In the genomic region with DNA sequence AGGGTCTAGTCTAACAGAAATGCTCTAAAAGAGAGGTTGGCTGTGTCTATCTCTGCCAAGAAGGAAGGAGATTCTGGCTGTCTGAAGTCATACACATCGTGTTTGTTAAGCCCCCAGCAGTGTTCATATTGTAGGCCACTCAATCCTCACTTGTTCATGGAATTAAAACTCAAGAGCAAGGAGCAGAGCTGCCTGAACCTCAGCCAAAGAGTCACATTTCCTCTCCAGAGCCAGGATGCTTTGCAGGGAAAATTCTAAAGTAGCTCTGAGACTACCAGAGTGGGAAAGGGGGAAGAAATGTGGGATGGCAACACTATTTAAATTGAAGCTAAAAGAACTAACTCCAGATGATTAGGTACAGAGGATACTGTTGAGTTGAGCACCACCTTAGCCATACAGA, we compare ENCODE assay signal across 21 cellular contexts.
DNase-seq lines count a peak whose midpoint lies in the region; ATAC-seq and TF ChIP-seq lines count a peak whose summit lies in the region.
"Had no signal": no experiment of that assay in that cellular context is flagged by ENCODE, and none has a peak within 500 bp of the region (broad histone marks: within the 10 kb centered on the region; RNA-seq: fewer than 3 reads in every experiment).

No MANE protein-coding gene starts in this region.

- no peak overlapping the region for H3K4me3 Mint-ChIP-seq in nephron progenitor cell
- no peak overlapping the region for H3K4me3 Mint-ChIP-seq in activated naive CD4-positive, alpha-beta T cell treated with anti-CD3 and anti-CD28 coated beads, Interleukin-2, amount 10 ng/mL, durations not matched to agents 7 days and 5 days

- CTCF ChIA-PET in HEK293 (lab: Yijun Ruan, JAX), result interaction anchor here (0.7 kb wide), 1 partner anchor 389 kb away, joined by 3 read pairs; no protein-coding TSS in a partner anchor
- CTCF ChIA-PET in activated naive CD4-positive, alpha-beta T cell treated with anti-CD3 and anti-CD28 coated beads, Interleukin-2, amount 10 ng/mL, durations not matched to agents 7 days and 5 days (lab: Charles Lee), result interaction anchor here (0.6 to 1.0 kb wide), 3 partner anchors 10 to 72 kb away, joined by 3 to 5 read pairs (median 3); no protein-coding TSS in a partner anchor

- H3K4me1 Mint-ChIP-seq in nephron progenitor cell, result peaks cover 55% of the 10 kb centered on the region
- H3K4me1 Mint-ChIP-seq in activated naive CD4-positive, alpha-beta T cell treated with anti-CD3 and anti-CD28 coated beads, Interleukin-2, amount 10 ng/mL, durations not matched to agents 7 days and 5 days, result peaks cover 26% of the 10 kb centered on the region

- no peaks in the 10 kb centered on the region for H3K36me3 Mint-ChIP-seq in nephron progenitor cell (ENCODE audit: low read depth)
- no peaks in the 10 kb centered on the region for H3K36me3 Mint-ChIP-seq in activated naive CD4-positive, alpha-beta T cell treated with anti-CD3 and anti-CD28 coated beads, Interleukin-2, amount 10 ng/mL, durations not matched to agents 7 days and 5 days

- no peaks in the 10 kb centered on the region for H3K9me3 ChIP-seq in HEK293 (ENCODE audit: control insufficient read depth, insufficient read depth, low read depth, low read length)

- H3K4me1 ChIP-seq in HEK293 (ENCODE audit: control insufficient read depth, insufficient read depth, low read length), result no peaks in the 10 kb centered on the region

- H3K27me3 Mint-ChIP-seq in nephron progenitor cell (ENCODE audit: low read depth, poor library complexity), result peaks cover 4% of the 10 kb centered on the region
- H3K27me3 Mint-ChIP-seq in activated naive CD4-positive, alpha-beta T cell treated with anti-CD3 and anti-CD28 coated beads, Interleukin-2, amount 10 ng/mL, durations not matched to agents 7 days and 5 days, result peaks cover 3% of the 10 kb centered on the region

- no peaks in the 10 kb centered on the region for H3K9me3 Mint-ChIP-seq in nephron progenitor cell
- H3K9me3 Mint-ChIP-seq in activated naive CD4-positive, alpha-beta T cell treated with anti-CD3 and anti-CD28 coated beads, Interleukin-2, amount 10 ng/mL, durations not matched to agents 7 days and 5 days, result peaks cover 2% of the 10 kb centered on the region

- POLR2A ChIA-PET in HEK293 (lab: Yijun Ruan, JAX), result no interaction called here

- H3K36me3 ChIP-seq in HEK293 (ENCODE audit: control insufficient read depth in 2 of 2, insufficient read depth in 1 of 2, low read length in 2 of 2), result no peaks in the 10 kb centered on the region

- DNase-seq in NCI-H1092 treated with DMSO at 0.1 percent for 48 hours (lab: John Stamatoyannopoulos, UW) (peak; percentile 28), NCI-H1092 (lab: John Stamatoyannopoulos, UW) (no peak), astrocyte of the hippocampus (ENCODE audit: low read depth, low spot score) (peak; percentile 19), nephron progenitor cell (no peak)
- no peak for DNase-seq in activated naive CD4-positive, alpha-beta T cell treated with anti-CD3 and anti-CD28 coated beads, Interleukin-2, amount 10 ng/mL, durations not matched to agents 7 days and 5 days
- DNase-seq: AML-193, DND-41, GF-D8, NCI-H187 treated with DMSO at 0.1 percent for 48 hours, NCI-H510A, NCI-H82, PC-3, SIG-M5 had no signal

- no peak overlapping the region for H3K4me3 ChIP-seq in HEK293 (ENCODE audit: low read depth, low read length)
- H3K4me3 ChIP-seq: K562 had no signal

- ATAC-seq in GM19452 (IDR thresholded peaks at IDR 0.05; ENCODE audit: unreplicated experiment) (no peak), HG03378 (IDR thresholded peaks at IDR 0.05; ENCODE audit: unreplicated experiment) (no peak)
- ATAC-seq: K562, PC-3, SK-N-SH treated with all-trans-retinoic acid at 6 μM for 48 hours had no signal

- no peak for TF ChIP-seq CTCF in HEK293 (tag by site-specific recombination; IDR thresholded peaks at IDR 0.05)
- TF ChIP-seq CTCF in nephron progenitor cell (IDR thresholded peaks at IDR 0.05), result no peak

- H3K27ac Mint-ChIP-seq in nephron progenitor cell, result peak overlapping the region; percentile 81
- no peak overlapping the region for H3K27ac Mint-ChIP-seq in activated naive CD4-positive, alpha-beta T cell treated with anti-CD3 and anti-CD28 coated beads, Interleukin-2, amount 10 ng/mL, durations not matched to agents 7 days and 5 days

- H3K27ac ChIP-seq in HEK293 (ENCODE audit: extremely low read depth, low read depth, low read length), result no peak overlapping the region
- H3K27ac ChIP-seq: 22Rv1, C4-2B, RWPE1 had no signal

TF ChIP-seq in HEK293, 187 proteins besides CTCF, POLR2A, EP300 and RAD21:
- TF ChIP-seq ZNF302 (tag by site-specific recombination; IDR thresholded peaks at IDR 0.05; ENCODE audit: low read depth) (no peak), GLIS1 (tag by site-specific recombination; IDR thresholded peaks at IDR 0.05) (peak; percentile 22; the same call in 1 of the 2 replicates)
TF ChIP-seq in HEK293: peak in this region for 1.

Comparison
In these comparisons a context has a peak if more than half of its experiments do, and no peak if none do; other contexts are left out.
1. DNase-seq: peak in NCI-H1092 treated with DMSO at 0.1 percent for 48 hours (single experiment) and astrocyte of the hippocampus (single experiment); none in NCI-H1092 (single experiment), nephron progenitor cell (single experiment) and activated naive CD4-positive, alpha-beta T cell treated with anti-CD3 and anti-CD28 coated beads, Interleukin-2, amount 10 ng/mL, durations not matched to agents 7 days and 5 days (single experiment).